Comparison of ENCODE assay signal across 6 cellular contexts in genomic region chr5:181203842-181204560, GRCh38. TPM values are rescaled to one million over a fixed set of nuclear protein-coding genes. Genes with fewer than 3 reads are reported as not detected.
A peak's percentile ranks its signal among the peaks of the same experiment; 100 is the strongest.
DNase-seq lines count a peak whose midpoint lies in the region; ATAC-seq and TF ChIP-seq lines count a peak whose summit lies in the region.

No MANE protein-coding gene starts in this region.

- DNase-seq in GM10266 (ENCODE audit: extremely low spot score) (peak; percentile 34), body of pancreas (peak in 2 of 4 donors; percentile 32 to 49), nephron progenitor cell (peak; percentile 40), NCI-H2029 (lab: John Stamatoyannopoulos, UW) (no peak)

- no peaks in the 10 kb centered on the region for H3K27me3 ChIP-seq in body of pancreas

- H3K4me3 Mint-ChIP-seq in nephron progenitor cell = peak overlapping the region; percentile 85

- no peaks in the 10 kb centered on the region for H3K36me3 ChIP-seq in body of pancreas (replicated peaks in 1 of 2; ENCODE audit: insufficient read depth in 1 of 2, low read depth in 2 of 2)

- no peaks in the 10 kb centered on the region for H3K9me3 ChIP-seq in body of pancreas

- peaks cover 20% of the 10 kb centered on the region for H3K9me3 Mint-ChIP-seq in nephron progenitor cell

- peak; percentile 4 for ATAC-seq in body of pancreas
- ATAC-seq in GM21360 (IDR thresholded peaks at IDR 0.05; ENCODE audit: unreplicated experiment) = no peak
- no peak for ATAC-seq in HG03039 (IDR thresholded peaks at IDR 0.05; ENCODE audit: unreplicated experiment)

- no peak for TF ChIP-seq POLR2A in body of pancreas (IDR thresholded peaks at IDR 0.05)

- H3K27me3 Mint-ChIP-seq in nephron progenitor cell (ENCODE audit: low read depth, poor library complexity) = peaks cover 92% of the 10 kb centered on the region

- peaks cover 34% of the 10 kb centered on the region for H3K4me1 Mint-ChIP-seq in nephron progenitor cell

- peak overlapping the region in 1 of 2 donors; percentile 1 for H3K4me3 ChIP-seq in body of pancreas

- intact Hi-C loops in body of pancreas (cut with DNase I) = no loop called here

- H3K4me1 ChIP-seq in body of pancreas = peaks cover 42% of the 10 kb centered on the region

- TF ChIP-seq CTCF in GM10266 (IDR thresholded peaks at IDR 0.05; ENCODE audit: control insufficient read depth, insufficient read depth, low read depth, missing control alignments) (peak; percentile 14), body of pancreas (IDR thresholded peaks at IDR 0.05) (no peak), nephron progenitor cell (IDR thresholded peaks at IDR 0.05) (no peak)

- H3K36me3 Mint-ChIP-seq in nephron progenitor cell (ENCODE audit: low read depth) = no peaks in the 10 kb centered on the region

- H3K27ac Mint-ChIP-seq in nephron progenitor cell = no peak overlapping the region

- H3K27ac ChIP-seq in body of pancreas = peak overlapping the region in 2 of 4 donors; percentile 18 to 41

- 6 to 19% methylated on average over 18 to 41 of the region's 47 CpGs for WGBS in body of pancreas, 2 donors

RNA-seq across cellular contexts. Expression of gene TRIM7, which starts 1.0 kb away (rescaled TPM):
- total RNA-seq in body of pancreas = 10 to 100 TPM; 11.5 to 17.9 TPM

RNA-seq across cellular contexts. Expression of gene TRIM41, which starts 19.1 kb away (rescaled TPM):
- total RNA-seq in body of pancreas = 10 to 100 TPM; 12.5 to 15.2 TPM

RNA-seq across cellular contexts. Expression of gene RACK1, which starts 39.7 kb away (rescaled TPM):
- total RNA-seq in body of pancreas = 1,000 to 10,000 TPM; 1,136 to 1,977 TPM

RNA-seq across cellular contexts. Expression of gene OR2V2, which starts 56.6 kb away (rescaled TPM):
- total RNA-seq in body of pancreas = not detected

RNA-seq across cellular contexts. Expression of gene TRIM52, which starts 56.9 kb away (rescaled TPM):
- 10 to 100 TPM; 16.9 to 26.0 TPM for total RNA-seq in body of pancreas
